In the genomic region with DNA sequence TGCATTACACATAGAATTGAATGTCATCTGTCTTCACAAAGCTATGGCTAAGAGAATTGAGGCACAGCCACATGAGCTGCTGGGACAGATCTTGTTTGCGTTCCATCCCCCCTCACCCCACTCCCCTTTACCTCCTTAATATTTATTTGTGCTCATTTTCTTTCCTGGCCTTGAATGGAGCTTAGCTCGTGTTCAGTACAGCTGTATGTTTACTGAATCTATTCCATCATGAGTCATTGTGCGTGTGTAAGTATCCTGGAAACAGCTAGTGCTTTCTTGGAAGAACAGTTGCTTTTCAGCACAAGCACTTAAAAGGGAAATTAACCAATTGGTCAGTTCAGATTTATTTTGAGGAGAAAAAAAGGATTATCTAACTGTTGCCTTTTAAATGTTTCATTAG, we compare ENCODE assay signal across 1 cellular context.
TF ChIP-seq lines count a peak whose summit lies in the region.

No MANE protein-coding gene starts in this region.

TF ChIP-seq in HepG2, 621 proteins besides CTCF, POLR2A, EP300 and RAD21 (continued from another document and continues in another):
- TF ChIP-seq, protein P1, sequence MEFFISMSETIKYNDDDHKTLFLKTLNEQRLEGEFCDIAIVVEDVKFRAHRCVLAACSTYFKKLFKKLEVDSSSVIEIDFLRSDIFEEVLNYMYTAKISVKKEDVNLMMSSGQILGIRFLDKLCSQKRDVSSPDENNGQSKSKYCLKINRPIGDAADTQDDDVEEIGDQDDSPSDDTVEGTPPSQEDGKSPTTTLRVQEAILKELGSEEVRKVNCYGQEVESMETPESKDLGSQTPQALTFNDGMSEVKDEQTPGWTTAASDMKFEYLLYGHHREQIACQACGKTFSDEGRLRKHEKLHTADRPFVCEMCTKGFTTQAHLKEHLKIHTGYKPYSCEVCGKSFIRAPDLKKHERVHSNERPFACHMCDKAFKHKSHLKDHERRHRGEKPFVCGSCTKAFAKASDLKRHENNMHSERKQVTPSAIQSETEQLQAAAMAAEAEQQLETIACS (CRISPR knock-in tag; IDR thresholded peaks at IDR 0.05), result no peak
- no peak for TF ChIP-seq FOXA1 (IDR thresholded peaks at IDR 0.05)
- peak; percentile 62; the same call in 1 of the 2 replicates for TF ChIP-seq FOXA1 (CRISPR knock-in tag; IDR thresholded peaks at IDR 0.05)
- TF ChIP-seq HMG20A (CRISPR knock-in tag; IDR thresholded peaks at IDR 0.05; ENCODE audit: borderline replicate concordance), result peak; percentile 84; the same call in 1 of the 2 replicates
- TF ChIP-seq, protein P2, sequence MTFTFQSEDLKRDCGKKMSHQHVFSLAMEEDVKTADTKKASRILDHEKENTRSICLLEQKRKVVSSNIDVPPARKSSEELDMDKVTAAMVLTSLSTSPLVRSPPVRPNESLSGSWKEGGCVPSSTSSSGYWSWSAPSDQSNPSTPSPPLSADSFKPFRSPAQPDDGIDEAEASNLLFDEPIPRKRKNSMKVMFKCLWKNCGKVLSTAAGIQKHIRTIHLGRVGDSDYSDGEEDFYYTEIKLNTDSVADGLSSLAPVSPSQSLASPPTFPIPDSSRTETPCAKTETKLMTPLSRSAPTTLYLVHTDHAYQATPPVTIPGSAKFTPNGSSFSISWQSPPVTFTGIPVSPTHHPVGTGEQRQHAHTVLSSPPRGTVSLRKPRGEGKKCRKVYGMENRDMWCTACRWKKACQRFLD (CRISPR knock-in tag; IDR thresholded peaks at IDR 0.05; ENCODE audit: borderline replicate concordance), result no peak
- no peak for TF ChIP-seq RXRA (CRISPR knock-in tag; IDR thresholded peaks at IDR 0.05)
- TF ChIP-seq ZNF569 (CRISPR knock-in tag; IDR thresholded peaks at IDR 0.05; ENCODE audit: borderline replicate concordance), result no peak
- no peak for TF ChIP-seq ZFYVE20 (CRISPR knock-in tag; IDR thresholded peaks at IDR 0.05; ENCODE audit: borderline replicate concordance, low read depth)
- TF ChIP-seq TEAD2 (CRISPR knock-in tag; IDR thresholded peaks at IDR 0.05), result no peak
- TF ChIP-seq ZMYM2 (CRISPR knock-in tag; IDR thresholded peaks at IDR 0.05), result 0 out of 2 replicates have a peak, but pooled peaks have one; percentile 16
- TF ChIP-seq, protein P3, sequence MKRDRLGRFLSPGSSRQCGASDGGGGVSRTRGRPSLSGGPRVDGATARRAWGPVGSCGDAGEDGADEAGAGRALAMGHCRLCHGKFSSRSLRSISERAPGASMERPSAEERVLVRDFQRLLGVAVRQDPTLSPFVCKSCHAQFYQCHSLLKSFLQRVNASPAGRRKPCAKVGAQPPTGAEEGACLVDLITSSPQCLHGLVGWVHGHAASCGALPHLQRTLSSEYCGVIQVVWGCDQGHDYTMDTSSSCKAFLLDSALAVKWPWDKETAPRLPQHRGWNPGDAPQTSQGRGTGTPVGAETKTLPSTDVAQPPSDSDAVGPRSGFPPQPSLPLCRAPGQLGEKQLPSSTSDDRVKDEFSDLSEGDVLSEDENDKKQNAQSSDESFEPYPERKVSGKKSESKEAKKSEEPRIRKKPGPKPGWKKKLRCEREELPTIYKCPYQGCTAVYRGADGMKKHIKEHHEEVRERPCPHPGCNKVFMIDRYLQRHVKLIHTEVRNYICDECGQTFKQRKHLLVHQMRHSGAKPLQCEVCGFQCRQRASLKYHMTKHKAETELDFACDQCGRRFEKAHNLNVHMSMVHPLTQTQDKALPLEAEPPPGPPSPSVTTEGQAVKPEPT (CRISPR knock-in tag; IDR thresholded peaks at IDR 0.05; ENCODE audit: low read depth), result no peak
- TF ChIP-seq NFIC (IDR thresholded peaks at IDR 0.05; ENCODE audit: low read length), result 0 out of 2 replicates have a peak, but pooled peaks have one; percentile 53
- TF ChIP-seq, protein P4, sequence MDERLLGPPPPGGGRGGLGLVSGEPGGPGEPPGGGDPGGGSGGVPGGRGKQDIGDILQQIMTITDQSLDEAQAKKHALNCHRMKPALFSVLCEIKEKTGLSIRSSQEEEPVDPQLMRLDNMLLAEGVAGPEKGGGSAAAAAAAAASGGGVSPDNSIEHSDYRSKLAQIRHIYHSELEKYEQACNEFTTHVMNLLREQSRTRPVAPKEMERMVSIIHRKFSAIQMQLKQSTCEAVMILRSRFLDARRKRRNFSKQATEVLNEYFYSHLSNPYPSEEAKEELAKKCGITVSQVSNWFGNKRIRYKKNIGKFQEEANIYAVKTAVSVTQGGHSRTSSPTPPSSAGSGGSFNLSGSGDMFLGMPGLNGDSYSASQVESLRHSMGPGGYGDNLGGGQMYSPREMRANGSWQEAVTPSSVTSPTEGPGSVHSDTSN (CRISPR knock-in tag; IDR thresholded peaks at IDR 0.05), result no peak
- TF ChIP-seq, protein P5, sequence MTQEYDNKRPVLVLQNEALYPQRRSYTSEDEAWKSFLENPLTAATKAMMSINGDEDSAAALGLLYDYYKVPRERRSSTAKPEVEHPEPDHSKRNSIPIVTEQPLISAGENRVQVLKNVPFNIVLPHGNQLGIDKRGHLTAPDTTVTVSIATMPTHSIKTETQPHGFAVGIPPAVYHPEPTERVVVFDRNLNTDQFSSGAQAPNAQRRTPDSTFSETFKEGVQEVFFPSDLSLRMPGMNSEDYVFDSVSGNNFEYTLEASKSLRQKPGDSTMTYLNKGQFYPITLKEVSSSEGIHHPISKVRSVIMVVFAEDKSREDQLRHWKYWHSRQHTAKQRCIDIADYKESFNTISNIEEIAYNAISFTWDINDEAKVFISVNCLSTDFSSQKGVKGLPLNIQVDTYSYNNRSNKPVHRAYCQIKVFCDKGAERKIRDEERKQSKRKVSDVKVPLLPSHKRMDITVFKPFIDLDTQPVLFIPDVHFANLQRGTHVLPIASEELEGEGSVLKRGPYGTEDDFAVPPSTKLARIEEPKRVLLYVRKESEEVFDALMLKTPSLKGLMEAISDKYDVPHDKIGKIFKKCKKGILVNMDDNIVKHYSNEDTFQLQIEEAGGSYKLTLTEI (CRISPR knock-in tag; conservative IDR thresholded peaks at IDR 0.05), result no peak
- TF ChIP-seq SIX1 (CRISPR knock-in tag; IDR thresholded peaks at IDR 0.05; ENCODE audit: borderline replicate concordance), result no peak; the same call in 1 of the 2 replicates
- no peak; the same call in 1 of the 2 replicates for TF ChIP-seq MIER3 (CRISPR knock-in tag; IDR thresholded peaks at IDR 0.05; ENCODE audit: borderline replicate concordance)
- 0 out of 2 replicates have a peak, but pooled peaks have one; percentile 16 for TF ChIP-seq SOX13 (IDR thresholded peaks at IDR 0.05)
- peak in 1 of 2 experiments; percentile 69; a peak in 2 of 4 replicates for TF ChIP-seq SOX13 (CRISPR knock-in tag; conservative IDR thresholded peaks at IDR 0.05 in 1 of 2, IDR thresholded peaks at IDR 0.05 in 1 of 2)
- TF ChIP-seq, protein P6, sequence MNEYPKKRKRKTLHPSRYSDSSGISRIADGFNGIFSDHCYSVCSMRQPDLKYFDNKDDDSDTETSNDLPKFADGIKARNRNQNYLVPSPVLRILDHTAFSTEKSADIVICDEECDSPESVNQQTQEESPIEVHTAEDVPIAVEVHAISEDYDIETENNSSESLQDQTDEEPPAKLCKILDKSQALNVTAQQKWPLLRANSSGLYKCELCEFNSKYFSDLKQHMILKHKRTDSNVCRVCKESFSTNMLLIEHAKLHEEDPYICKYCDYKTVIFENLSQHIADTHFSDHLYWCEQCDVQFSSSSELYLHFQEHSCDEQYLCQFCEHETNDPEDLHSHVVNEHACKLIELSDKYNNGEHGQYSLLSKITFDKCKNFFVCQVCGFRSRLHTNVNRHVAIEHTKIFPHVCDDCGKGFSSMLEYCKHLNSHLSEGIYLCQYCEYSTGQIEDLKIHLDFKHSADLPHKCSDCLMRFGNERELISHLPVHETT (CRISPR knock-in tag; conservative IDR thresholded peaks at IDR 0.05), result no peak
- TF ChIP-seq ZNF343 (CRISPR knock-in tag; IDR thresholded peaks at IDR 0.05), result no peak
- TF ChIP-seq, protein P7, sequence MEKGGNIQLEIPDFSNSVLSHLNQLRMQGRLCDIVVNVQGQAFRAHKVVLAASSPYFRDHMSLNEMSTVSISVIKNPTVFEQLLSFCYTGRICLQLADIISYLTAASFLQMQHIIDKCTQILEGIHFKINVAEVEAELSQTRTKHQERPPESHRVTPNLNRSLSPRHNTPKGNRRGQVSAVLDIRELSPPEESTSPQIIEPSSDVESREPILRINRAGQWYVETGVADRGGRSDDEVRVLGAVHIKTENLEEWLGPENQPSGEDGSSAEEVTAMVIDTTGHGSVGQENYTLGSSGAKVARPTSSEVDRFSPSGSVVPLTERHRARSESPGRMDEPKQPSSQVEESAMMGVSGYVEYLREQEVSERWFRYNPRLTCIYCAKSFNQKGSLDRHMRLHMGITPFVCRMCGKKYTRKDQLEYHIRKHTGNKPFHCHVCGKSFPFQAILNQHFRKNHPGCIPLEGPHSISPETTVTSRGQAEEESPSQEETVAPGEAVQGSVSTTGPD (CRISPR knock-in tag; IDR thresholded peaks at IDR 0.05), result no peak
- TF ChIP-seq, protein P8, sequence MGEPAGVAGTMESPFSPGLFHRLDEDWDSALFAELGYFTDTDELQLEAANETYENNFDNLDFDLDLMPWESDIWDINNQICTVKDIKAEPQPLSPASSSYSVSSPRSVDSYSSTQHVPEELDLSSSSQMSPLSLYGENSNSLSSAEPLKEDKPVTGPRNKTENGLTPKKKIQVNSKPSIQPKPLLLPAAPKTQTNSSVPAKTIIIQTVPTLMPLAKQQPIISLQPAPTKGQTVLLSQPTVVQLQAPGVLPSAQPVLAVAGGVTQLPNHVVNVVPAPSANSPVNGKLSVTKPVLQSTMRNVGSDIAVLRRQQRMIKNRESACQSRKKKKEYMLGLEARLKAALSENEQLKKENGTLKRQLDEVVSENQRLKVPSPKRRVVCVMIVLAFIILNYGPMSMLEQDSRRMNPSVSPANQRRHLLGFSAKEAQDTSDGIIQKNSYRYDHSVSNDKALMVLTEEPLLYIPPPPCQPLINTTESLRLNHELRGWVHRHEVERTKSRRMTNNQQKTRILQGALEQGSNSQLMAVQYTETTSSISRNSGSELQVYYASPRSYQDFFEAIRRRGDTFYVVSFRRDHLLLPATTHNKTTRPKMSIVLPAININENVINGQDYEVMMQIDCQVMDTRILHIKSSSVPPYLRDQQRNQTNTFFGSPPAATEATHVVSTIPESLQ (CRISPR knock-in tag; conservative IDR thresholded peaks at IDR 0.05), result no peak
- TF ChIP-seq FOXK1 (CRISPR knock-in tag; IDR thresholded peaks at IDR 0.05; ENCODE audit: borderline replicate concordance, low read depth), result peak; percentile 66; the same call in 1 of the 2 replicates
- TF ChIP-seq SOX5 (CRISPR knock-in tag; IDR thresholded peaks at IDR 0.05; ENCODE audit: borderline replicate concordance), result peak; percentile 71; the same call in 1 of the 2 replicates
- TF ChIP-seq, protein P9, sequence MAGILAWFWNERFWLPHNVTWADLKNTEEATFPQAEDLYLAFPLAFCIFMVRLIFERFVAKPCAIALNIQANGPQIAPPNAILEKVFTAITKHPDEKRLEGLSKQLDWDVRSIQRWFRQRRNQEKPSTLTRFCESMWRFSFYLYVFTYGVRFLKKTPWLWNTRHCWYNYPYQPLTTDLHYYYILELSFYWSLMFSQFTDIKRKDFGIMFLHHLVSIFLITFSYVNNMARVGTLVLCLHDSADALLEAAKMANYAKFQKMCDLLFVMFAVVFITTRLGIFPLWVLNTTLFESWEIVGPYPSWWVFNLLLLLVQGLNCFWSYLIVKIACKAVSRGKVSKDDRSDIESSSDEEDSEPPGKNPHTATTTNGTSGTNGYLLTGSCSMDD (CRISPR knock-in tag; IDR thresholded peaks at IDR 0.05), result no peak
- no peak for TF ChIP-seq TSC22D2 (CRISPR knock-in tag; IDR thresholded peaks at IDR 0.05; ENCODE audit: borderline replicate concordance)
- TF ChIP-seq ZNF644 (CRISPR knock-in tag; IDR thresholded peaks at IDR 0.05; ENCODE audit: low read depth), result 0 out of 2 replicates have a peak, but pooled peaks have one; percentile 29
- peak; percentile 67; the same call in 1 of the 2 replicates for TF ChIP-seq ELF3 (CRISPR knock-in tag; IDR thresholded peaks at IDR 0.05)
- TF ChIP-seq CCAR2 (optimal IDR thresholded peaks at IDR 0.05; ENCODE audit: low read depth, low read length), result no peak
- TF ChIP-seq ZNF44 (CRISPR knock-in tag; IDR thresholded peaks at IDR 0.05), result no peak
- peak; percentile 86 for TF ChIP-seq FOXA3 (CRISPR knock-in tag; IDR thresholded peaks at IDR 0.05)
- TF ChIP-seq JDP2 (CRISPR knock-in tag; IDR thresholded peaks at IDR 0.05; ENCODE audit: borderline replicate concordance), result no peak
- TF ChIP-seq SMC3 (IDR thresholded peaks at IDR 0.05; ENCODE audit: low read length), result peak; percentile 14; the same call in 1 of the 2 replicates
- no peak for TF ChIP-seq ZNF441 (CRISPR knock-in tag; IDR thresholded peaks at IDR 0.05; ENCODE audit: borderline replicate concordance)
- TF ChIP-seq ZNF235 (CRISPR knock-in tag; IDR thresholded peaks at IDR 0.05; ENCODE audit: borderline replicate concordance), result no peak
- no peak for TF ChIP-seq HNRNPUL1 (IDR thresholded peaks at IDR 0.05; ENCODE audit: low read depth, low read length)
- TF ChIP-seq, protein P10, sequence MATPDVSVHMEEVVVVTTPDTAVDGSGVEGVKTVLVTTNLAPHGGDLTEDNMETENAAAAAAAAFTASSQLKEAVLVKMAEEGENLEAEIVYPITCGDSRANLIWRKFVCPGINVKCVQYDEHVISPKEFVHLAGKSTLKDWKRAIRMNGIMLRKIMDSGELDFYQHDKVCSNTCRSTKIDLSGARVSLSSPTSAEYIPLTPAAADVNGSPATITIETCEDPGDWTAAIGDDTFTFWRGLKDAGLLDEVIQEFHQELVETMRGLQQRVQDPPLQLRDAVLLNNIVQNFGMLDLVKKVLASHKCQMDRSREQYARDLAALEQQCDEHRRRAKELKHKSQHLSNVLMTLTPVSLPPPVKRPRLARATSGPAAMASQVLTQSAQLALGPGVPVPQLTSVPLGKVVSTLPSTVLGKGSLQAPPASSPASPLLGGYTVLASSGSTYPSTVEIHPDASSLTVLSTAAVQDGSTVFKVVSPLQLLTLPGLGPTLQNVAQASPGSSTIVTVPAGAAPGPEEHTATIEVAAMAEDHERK (CRISPR knock-in tag; IDR thresholded peaks at IDR 0.05; ENCODE audit: low read depth), result no peak
- TF ChIP-seq MZF1 (CRISPR knock-in tag; IDR thresholded peaks at IDR 0.05; ENCODE audit: borderline replicate concordance), result no peak
- TF ChIP-seq TCF7 (IDR thresholded peaks at IDR 0.05; ENCODE audit: low read depth), result peak; percentile 36; the same call in 1 of the 2 replicates
- TF ChIP-seq, protein P11, sequence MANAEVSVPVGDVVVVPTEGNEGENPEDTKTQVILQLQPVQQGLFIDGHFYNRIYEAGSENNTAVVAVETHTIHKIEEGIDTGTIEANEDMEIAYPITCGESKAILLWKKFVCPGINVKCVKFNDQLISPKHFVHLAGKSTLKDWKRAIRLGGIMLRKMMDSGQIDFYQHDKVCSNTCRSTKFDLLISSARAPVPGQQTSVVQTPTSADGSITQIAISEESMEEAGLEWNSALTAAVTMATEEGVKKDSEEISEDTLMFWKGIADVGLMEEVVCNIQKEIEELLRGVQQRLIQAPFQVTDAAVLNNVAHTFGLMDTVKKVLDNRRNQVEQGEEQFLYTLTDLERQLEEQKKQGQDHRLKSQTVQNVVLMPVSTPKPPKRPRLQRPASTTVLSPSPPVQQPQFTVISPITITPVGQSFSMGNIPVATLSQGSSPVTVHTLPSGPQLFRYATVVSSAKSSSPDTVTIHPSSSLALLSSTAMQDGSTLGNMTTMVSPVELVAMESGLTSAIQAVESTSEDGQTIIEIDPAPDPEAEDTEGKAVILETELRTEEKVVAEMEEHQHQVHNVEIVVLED (CRISPR knock-in tag; IDR thresholded peaks at IDR 0.05; ENCODE audit: borderline replicate concordance), result no peak
- TF ChIP-seq ZNF839 (CRISPR knock-in tag; IDR thresholded peaks at IDR 0.05; ENCODE audit: borderline replicate concordance), result no peak
- TF ChIP-seq ZNF75D (CRISPR knock-in tag; IDR thresholded peaks at IDR 0.05; ENCODE audit: borderline replicate concordance), result no peak
- TF ChIP-seq PPARG (CRISPR knock-in tag; conservative IDR thresholded peaks at IDR 0.05), result peak; percentile 53
- TF ChIP-seq MAZ (IDR thresholded peaks at IDR 0.05; ENCODE audit: borderline replicate concordance, low read depth, low read length), result no peak
- TF ChIP-seq MAZ (CRISPR knock-in tag; IDR thresholded peaks at IDR 0.05; ENCODE audit: low read depth), result no peak
- no peak for TF ChIP-seq ZNF678 (CRISPR knock-in tag; IDR thresholded peaks at IDR 0.05)
- peak; percentile 30; the same call in 1 of the 2 replicates for TF ChIP-seq HNF4A (CRISPR knock-in tag; IDR thresholded peaks at IDR 0.05)
- no peak for TF ChIP-seq THAP11 (CRISPR knock-in tag; IDR thresholded peaks at IDR 0.05)
